In genomic region chr2:62219407-62220159, GRCh38 we compare ENCODE assay signal across 12 cellular contexts. TPM values are rescaled to one million over a fixed set of nuclear protein-coding genes. Genes with fewer than 3 reads are reported as not detected.
DNase-seq lines count a peak whose midpoint lies in the region; ATAC-seq and TF ChIP-seq lines count a peak whose summit lies in the region.
"Had no signal": no experiment of that assay in that cellular context is flagged by ENCODE, and none has a peak within 500 bp of the region (broad histone marks: within the 10 kb centered on the region; RNA-seq: fewer than 3 reads in every experiment).

No MANE protein-coding gene starts in this region.

- peak overlapping the region; percentile 64 for H3K27ac Mint-ChIP-seq in activated CD4-positive, alpha-beta T cell treated with anti-CD3 and anti-CD28 coated beads, Interleukin-2, amount 10 ng/mL, durations not matched to agents 24 days and 14 days
- H3K27ac Mint-ChIP-seq in activated CD8-positive, alpha-beta T cell treated with anti-CD3 and anti-CD28 coated beads for 36 hours: peak overlapping the region; percentile 84
- peak overlapping the region; percentile 47 for H3K27ac Mint-ChIP-seq in stimulated activated naive B cell treated with anti-CD40 and anti-IgM and Interleukin-4, amounts not matched to agents 10 μg/mL and 1 μg/mL and 100 μg/mL, for 72 hours

- H3K4me3 Mint-ChIP-seq in activated CD4-positive, alpha-beta T cell treated with anti-CD3 and anti-CD28 coated beads, Interleukin-2, amount 10 ng/mL, durations not matched to agents 24 days and 14 days: no peak overlapping the region
- peak overlapping the region; percentile 4 for H3K4me3 Mint-ChIP-seq in activated CD8-positive, alpha-beta T cell treated with anti-CD3 and anti-CD28 coated beads for 36 hours
- no peak overlapping the region for H3K4me3 Mint-ChIP-seq in stimulated activated naive B cell treated with anti-CD40 and anti-IgM and Interleukin-4, amounts not matched to agents 10 μg/mL and 1 μg/mL and 100 μg/mL, for 72 hours

- H3K36me3 ChIP-seq in esophagus (ENCODE audit: control insufficient read depth in 2 of 2, insufficient read depth in 2 of 2, low read length in 1 of 2) (peaks cover 0 to 2% of the 10 kb centered on the region in 2 donors), SJCRH30 (peaks cover 9% of the 10 kb centered on the region; the same call in 1 of the 2 replicates)

- CTCF ChIA-PET in activated CD8-positive, alpha-beta T cell treated with anti-CD3 and anti-CD28 coated beads for 36 hours (lab: Charles Lee): interaction anchor here (0.7 to 1.0 kb wide), 2 partner anchors 19 to 42 kb away, joined by 3 read pairs; no protein-coding TSS in a partner anchor

- H3K27me3 ChIP-seq in esophagus (ENCODE audit: control insufficient read depth in 1 of 2, insufficient read depth in 2 of 2, low read length in 2 of 2) (no peaks in the 10 kb centered on the region), SJCRH30 (no peaks in the 10 kb centered on the region)

- H3K9me3 ChIP-seq in esophagus (ENCODE audit: control insufficient read depth in 2 of 2, insufficient read depth in 1 of 2, low read depth in 1 of 2, low read length in 1 of 2): no peaks in the 10 kb centered on the region
- H3K9me3 ChIP-seq in SJCRH30 (replicated peaks): no peaks in the 10 kb centered on the region; the same call in 1 of the 2 replicates

- H3K9me3 Mint-ChIP-seq in activated CD4-positive, alpha-beta T cell treated with anti-CD3 and anti-CD28 coated beads, Interleukin-2, amount 10 ng/mL, durations not matched to agents 24 days and 14 days: no peaks in the 10 kb centered on the region
- H3K9me3 Mint-ChIP-seq in activated CD8-positive, alpha-beta T cell treated with anti-CD3 and anti-CD28 coated beads for 36 hours: peaks cover 16% of the 10 kb centered on the region
- peaks cover 3 to 6% of the 10 kb centered on the region in 2 donors for H3K9me3 Mint-ChIP-seq in stimulated activated naive B cell treated with anti-CD40 and anti-IgM and Interleukin-4, amounts not matched to agents 10 μg/mL and 1 μg/mL and 100 μg/mL, for 72 hours

- H3K36me3 Mint-ChIP-seq in activated CD4-positive, alpha-beta T cell treated with anti-CD3 and anti-CD28 coated beads, Interleukin-2, amount 10 ng/mL, durations not matched to agents 24 days and 14 days (ENCODE audit: low read depth): peaks cover 47% of the 10 kb centered on the region
- H3K36me3 Mint-ChIP-seq in activated CD8-positive, alpha-beta T cell treated with anti-CD3 and anti-CD28 coated beads for 36 hours (ENCODE audit: low read depth): peaks cover 76% of the 10 kb centered on the region
- H3K36me3 Mint-ChIP-seq in stimulated activated naive B cell treated with anti-CD40 and anti-IgM and Interleukin-4, amounts not matched to agents 10 μg/mL and 1 μg/mL and 100 μg/mL, for 72 hours: peaks cover 23 to 49% of the 10 kb centered on the region in 2 donors

- H3K4me1 Mint-ChIP-seq in activated CD4-positive, alpha-beta T cell treated with anti-CD3 and anti-CD28 coated beads, Interleukin-2, amount 10 ng/mL, durations not matched to agents 24 days and 14 days: peaks cover 72% of the 10 kb centered on the region
- H3K4me1 Mint-ChIP-seq in activated CD8-positive, alpha-beta T cell treated with anti-CD3 and anti-CD28 coated beads for 36 hours (ENCODE audit: low read depth): peaks cover 87% of the 10 kb centered on the region
- H3K4me1 Mint-ChIP-seq in stimulated activated naive B cell treated with anti-CD40 and anti-IgM and Interleukin-4, amounts not matched to agents 10 μg/mL and 1 μg/mL and 100 μg/mL, for 72 hours: peaks cover 32 to 84% of the 10 kb centered on the region in 2 donors

- DNase-seq in activated CD4-positive, alpha-beta T cell treated with anti-CD3 and anti-CD28 coated beads, Interleukin-2, amount 10 ng/mL, durations not matched to agents 24 days and 14 days: no peak
- DNase-seq in activated CD4-positive, alpha-beta T cell treated with anti-CD3 and anti-CD28 coated beads, Interleukin-2, amount 50 U/mL, for 1 hour: no peak
- DNase-seq in activated CD8-positive, alpha-beta T cell treated with anti-CD3 and anti-CD28 coated beads for 36 hours: peak; percentile 48
- DNase-seq in stimulated activated naive B cell treated with anti-CD40 and anti-IgM and Interleukin-4, amounts not matched to agents 10 μg/mL and 1 μg/mL and 100 μg/mL, for 72 hours: no peak
- DNase-seq in SJCRH30 (no peak), A172 (ENCODE audit: low spot score) (no peak)
- DNase-seq: NCI-H187, SHP77 treated with DMSO at 0.1 percent for 48 hours had no signal

- intact Hi-C loops in activated CD4-positive, alpha-beta T cell treated with anti-CD3 and anti-CD28 coated beads, Interleukin-2, amount 10 ng/mL, durations not matched to agents 24 days and 14 days (cut with micrococcal nuclease): no loop called here
- intact Hi-C loops in activated CD8-positive, alpha-beta T cell treated with anti-CD3 and anti-CD28 coated beads for 36 hours (cut with micrococcal nuclease): no loop called here

- no peak overlapping the region for H3K4me3 ChIP-seq in esophagus (ENCODE audit: low read depth in 1 of 2, low read length in 2 of 2)
- H3K4me3 ChIP-seq in SJCRH30: no peak overlapping the region
- H3K4me3 ChIP-seq: A549 had no signal

- H3K27ac ChIP-seq in esophagus (ENCODE audit: low read depth in 2 of 2, low read length in 1 of 2) (peak overlapping the region; percentile 11 to 12), SJCRH30 (no peak overlapping the region)
- H3K27ac ChIP-seq: A549, KMS-11 had no signal

- peaks cover 2 to 4% of the 10 kb centered on the region in 2 donors for H3K4me1 ChIP-seq in esophagus (ENCODE audit: control insufficient read depth in 2 of 2, insufficient read depth in 2 of 2, low read length in 1 of 2)
- no peaks in the 10 kb centered on the region for H3K4me1 ChIP-seq in SJCRH30

- no peak for TF ChIP-seq CTCF in activated CD8-positive, alpha-beta T cell treated with anti-CD3 and anti-CD28 coated beads for 36 hours (IDR thresholded peaks at IDR 0.05)

- H3K27me3 Mint-ChIP-seq in activated CD4-positive, alpha-beta T cell treated with anti-CD3 and anti-CD28 coated beads, Interleukin-2, amount 10 ng/mL, durations not matched to agents 24 days and 14 days: no peaks in the 10 kb centered on the region
- no peaks in the 10 kb centered on the region for H3K27me3 Mint-ChIP-seq in activated CD8-positive, alpha-beta T cell treated with anti-CD3 and anti-CD28 coated beads for 36 hours
- H3K27me3 Mint-ChIP-seq in stimulated activated naive B cell treated with anti-CD40 and anti-IgM and Interleukin-4, amounts not matched to agents 10 μg/mL and 1 μg/mL and 100 μg/mL, for 72 hours: no peaks in the 10 kb centered on the region

- WGBS in esophagus, 2 donors: 68 to 88% methylated on average over 4 of the region's 4 CpGs

- peak; percentile 67 for ATAC-seq in activated CD8-positive, alpha-beta T cell treated with anti-CD3 and anti-CD28 coated beads for 36 hours
- ATAC-seq in stimulated activated naive B cell treated with anti-CD40 and anti-IgM and Interleukin-4, amounts not matched to agents 10 μg/mL and 1 μg/mL and 100 μg/mL, for 72 hours (replicated peaks): no peak
- ATAC-seq in HG03025 (IDR thresholded peaks at IDR 0.05; ENCODE audit: low FRiP score, unreplicated experiment): no peak
- ATAC-seq: A549 had no signal

- POLR2A ChIA-PET in activated CD8-positive, alpha-beta T cell treated with anti-CD3 and anti-CD28 coated beads for 36 hours (lab: Charles Lee): interaction anchor here (0.7 to 4.4 kb wide), 5 partner anchors 11 to 21 kb away, joined by 3 to 20 read pairs (median 4); no protein-coding TSS in a partner anchor

RNA-seq across cellular contexts. Expression of gene B3GNT2, which starts 23.7 kb away (rescaled TPM):
- total RNA-seq in activated CD4-positive, alpha-beta T cell treated with anti-CD3 and anti-CD28 coated beads, Interleukin-2, amount 10 ng/mL, durations not matched to agents 24 days and 14 days: 30.4 and 30.9 TPM in 2 replicates
- total RNA-seq in activated CD8-positive, alpha-beta T cell treated with anti-CD3 and anti-CD28 coated beads for 36 hours: 10 to 100 TPM; 44.3 to 45.5 TPM
- polyA plus RNA-seq in esophagus: 10 to 100 TPM; 13.0 to 13.5 TPM
- 13.6 and 15.8 TPM in 2 replicates for total RNA-seq in SJCRH30 (2014; rRNA removed; shearing (Covaris generic))
- total RNA-seq in A172 (2014; rRNA removed; shearing (Covaris generic)): 37.8 and 42.0 TPM in 2 replicates
